In genomic region chr3:186172353-186172752, GRCh38 we compare ENCODE assay signal across 20 cellular contexts.
DNase-seq lines count a peak whose midpoint lies in the region; ATAC-seq and TF ChIP-seq lines count a peak whose summit lies in the region.
"Had no signal": no experiment of that assay in that cellular context is flagged by ENCODE, and none has a peak within 500 bp of the region (broad histone marks: within the 10 kb centered on the region; RNA-seq: fewer than 3 reads in every experiment).

No MANE protein-coding gene starts in this region.

- no peak overlapping the region for H3K9ac ChIP-seq in PC-3 (ENCODE audit: low read length)
- H3K9ac ChIP-seq: BLaER1 treated with 17β-estradiol and CSF1 and Interleukin-3, amounts not matched to agents 10 nM and 100 nM had no signal

- no peaks in the 10 kb centered on the region for H3K9me3 Mint-ChIP-seq in HFFc6
- H3K9me3 Mint-ChIP-seq in activated CD4-positive, alpha-beta memory T cell treated with anti-CD3 and anti-CD28 coated beads, Interleukin-2, amount 10 ng/mL, durations not matched to agents 7 days and 5 days, result no peaks in the 10 kb centered on the region
- H3K9me3 Mint-ChIP-seq: CD14-positive monocyte; CD4-positive, alpha-beta T cell had no signal

- H3F3A ChIP-seq in PC-3 (ENCODE audit: low read length, unreplicated experiment), result no peaks in the 10 kb centered on the region

- H3K4me3 Mint-ChIP-seq in HFFc6, result no peak overlapping the region
- H3K4me3 Mint-ChIP-seq in activated CD4-positive, alpha-beta memory T cell treated with anti-CD3 and anti-CD28 coated beads, Interleukin-2, amount 10 ng/mL, durations not matched to agents 7 days and 5 days, result no peak overlapping the region
- H3K4me3 Mint-ChIP-seq: CD14-positive monocyte; CD4-positive, alpha-beta T cell; CD8-positive, alpha-beta memory T cell had no signal

- no peak for TF ChIP-seq POLR2A in suprapubic skin (IDR thresholded peaks at IDR 0.05)

- H3K4me1 ChIP-seq in PC-3 (ENCODE audit: insufficient read depth, low read length) (no peaks in the 10 kb centered on the region), suprapubic skin (peaks cover 55% of the 10 kb centered on the region)
- H3K4me1 ChIP-seq: BE2C, HAP-1 had no signal

- no peaks in the 10 kb centered on the region for H3K79me2 ChIP-seq in PC-3 (ENCODE audit: low read length)

- peaks cover 32% of the 10 kb centered on the region for H3K27me3 Mint-ChIP-seq in HFFc6 (ENCODE audit: insufficient read depth)
- H3K27me3 Mint-ChIP-seq in activated CD4-positive, alpha-beta memory T cell treated with anti-CD3 and anti-CD28 coated beads, Interleukin-2, amount 10 ng/mL, durations not matched to agents 7 days and 5 days, result peaks cover 12% of the 10 kb centered on the region

- no peaks in the 10 kb centered on the region for H4K20me1 ChIP-seq in PC-3 (ENCODE audit: low read length)
- H4K20me1 ChIP-seq: BLaER1 treated with 17β-estradiol and CSF1 and Interleukin-3, amounts not matched to agents 10 nM and 100 nM had no signal

- no peak for ATAC-seq in PC-3
- no peak for ATAC-seq in left lobe of liver
- no peak for ATAC-seq in HG02970 (IDR thresholded peaks at IDR 0.05; ENCODE audit: low FRiP score, unreplicated experiment)
- ATAC-seq: A549 had no signal

- H3K27ac ChIP-seq in PC-3 (ENCODE audit: low read length) (no peak overlapping the region), epithelial cell of prostate (no peak overlapping the region), suprapubic skin (peak overlapping the region; percentile 24)
- H3K27ac ChIP-seq: A549; BLaER1 treated with 17β-estradiol and CSF1 and Interleukin-3, amounts not matched to agents 10 nM and 100 nM had no signal

- H3K9me3 ChIP-seq in PC-3 (ENCODE audit: low read length) (no peaks in the 10 kb centered on the region), suprapubic skin (no peaks in the 10 kb centered on the region)
- H3K9me3 ChIP-seq: A549, BE2C, HAP-1 had no signal

- H3K36me3 ChIP-seq in PC-3 (ENCODE audit: low read depth, low read length) (no peaks in the 10 kb centered on the region), suprapubic skin (no peaks in the 10 kb centered on the region)
- H3K36me3 ChIP-seq: BLaER1 treated with 17β-estradiol and CSF1 and Interleukin-3, amounts not matched to agents 10 nM and 100 nM; HAP-1 had no signal

- no peaks in the 10 kb centered on the region for H3K9me2 ChIP-seq in PC-3 (replicated peaks; ENCODE audit: low read length)

- intact Hi-C loops in PC-3 (cut with micrococcal nuclease), result no loop called here

- no peaks in the 10 kb centered on the region for H3K4me1 Mint-ChIP-seq in HFFc6 (ENCODE audit: low read depth)
- H3K4me1 Mint-ChIP-seq in activated CD4-positive, alpha-beta memory T cell treated with anti-CD3 and anti-CD28 coated beads, Interleukin-2, amount 10 ng/mL, durations not matched to agents 7 days and 5 days, result no peaks in the 10 kb centered on the region

- no peak overlapping the region for H2AFZ ChIP-seq in PC-3 (ENCODE audit: low read length)

- POLR2A ChIA-PET in PC-3 (lab: Charles Lee; ENCODE audit: unreplicated experiment), result no interaction called here
- POLR2A ChIA-PET in activated CD4-positive, alpha-beta memory T cell treated with anti-CD3 and anti-CD28 coated beads, Interleukin-2, amount 10 ng/mL, durations not matched to agents 7 days and 5 days (lab: Charles Lee), result no interaction called here

- peaks cover 36% of the 10 kb centered on the region for H3K27me3 ChIP-seq in PC-3 (ENCODE audit: low read length)
- no peaks in the 10 kb centered on the region for H3K27me3 ChIP-seq in suprapubic skin
- H3K27me3 ChIP-seq: BE2C; BLaER1 treated with 17β-estradiol and CSF1 and Interleukin-3, amounts not matched to agents 10 nM and 100 nM had no signal

- H3K4me3 ChIP-seq in PC-3 (ENCODE audit: low read length) (no peak overlapping the region), suprapubic skin (no peak overlapping the region)
- H3K4me3 ChIP-seq: A549; BLaER1 treated with 17β-estradiol and CSF1 and Interleukin-3, amounts not matched to agents 10 nM and 100 nM; HAP-1 had no signal

- no peaks in the 10 kb centered on the region for H3K36me3 Mint-ChIP-seq in HFFc6 (ENCODE audit: low read depth)
- H3K36me3 Mint-ChIP-seq in activated CD4-positive, alpha-beta memory T cell treated with anti-CD3 and anti-CD28 coated beads, Interleukin-2, amount 10 ng/mL, durations not matched to agents 7 days and 5 days (ENCODE audit: low read depth), result no peaks in the 10 kb centered on the region

- TF ChIP-seq CTCF in PC-3 (conservative IDR thresholded peaks at IDR 0.05; ENCODE audit: low read depth, low read length) (no peak), suprapubic skin (IDR thresholded peaks at IDR 0.05) (no peak), HFFc6 (IDR thresholded peaks at IDR 0.05) (no peak)

- no peak overlapping the region for H3K4me2 ChIP-seq in PC-3 (ENCODE audit: low read length)
- H3K4me2 ChIP-seq: A549; BLaER1 treated with 17β-estradiol and CSF1 and Interleukin-3, amounts not matched to agents 10 nM and 100 nM had no signal

- peak; percentile 18 for DNase-seq in PC-3
- peak; percentile 12 for DNase-seq in epithelial cell of prostate (ENCODE audit: low read depth, low spot score)
- DNase-seq in left lobe of liver (ENCODE audit: low spot score), result peak; percentile 19
- DNase-seq in suprapubic skin (ENCODE audit: low spot score in 2 of 2), result no peak
- no peak for DNase-seq in HFFc6
- DNase-seq in activated CD4-positive, alpha-beta memory T cell treated with anti-CD3 and anti-CD28 coated beads, Interleukin-2, amount 10 ng/mL, durations not matched to agents 7 days and 5 days, result no peak
- DNase-seq in SIG-M5 (lab: John Stamatoyannopoulos, UW), result no peak
- DNase-seq: 8988T; ACHN; AML-193; BE2C; CD4-positive, alpha-beta T cell; CD8-positive, alpha-beta memory T cell; DND-41; GOT3 had no signal

- no peak for TF ChIP-seq EP300 in suprapubic skin (IDR thresholded peaks at IDR 0.05)

- CTCF ChIA-PET in PC-3 (lab: Charles Lee), result no interaction called here
- CTCF ChIA-PET in activated CD4-positive, alpha-beta memory T cell treated with anti-CD3 and anti-CD28 coated beads, Interleukin-2, amount 10 ng/mL, durations not matched to agents 7 days and 5 days (lab: Charles Lee), result no interaction called here

- H3K27ac Mint-ChIP-seq in HFFc6, result no peak overlapping the region
- H3K27ac Mint-ChIP-seq in activated CD4-positive, alpha-beta memory T cell treated with anti-CD3 and anti-CD28 coated beads, Interleukin-2, amount 10 ng/mL, durations not matched to agents 7 days and 5 days, result no peak overlapping the region
- H3K27ac Mint-ChIP-seq: CD14-positive monocyte; CD4-positive, alpha-beta T cell; CD8-positive, alpha-beta memory T cell had no signal

- no TSS peak for BruUV-seq in PC-3 (replicated peaks; lab: Mats Ljungman, UMichigan)

- WGBS in suprapubic skin, result 46% methylated on average over 2 of the region's 2 CpGs

Comparison
In these comparisons a context has a peak if more than half of its experiments do, and no peak if none do; other contexts are left out.
1. DNase-seq: peak in PC-3 (single experiment), epithelial cell of prostate (single experiment) and left lobe of liver (single experiment); none in suprapubic skin (0 of 2), HFFc6 (single experiment), activated CD4-positive, alpha-beta memory T cell treated with anti-CD3 and anti-CD28 coated beads, Interleukin-2, amount 10 ng/mL, durations not matched to agents 7 days and 5 days (single experiment) and SIG-M5 (single experiment).